In the genomic region with DNA sequence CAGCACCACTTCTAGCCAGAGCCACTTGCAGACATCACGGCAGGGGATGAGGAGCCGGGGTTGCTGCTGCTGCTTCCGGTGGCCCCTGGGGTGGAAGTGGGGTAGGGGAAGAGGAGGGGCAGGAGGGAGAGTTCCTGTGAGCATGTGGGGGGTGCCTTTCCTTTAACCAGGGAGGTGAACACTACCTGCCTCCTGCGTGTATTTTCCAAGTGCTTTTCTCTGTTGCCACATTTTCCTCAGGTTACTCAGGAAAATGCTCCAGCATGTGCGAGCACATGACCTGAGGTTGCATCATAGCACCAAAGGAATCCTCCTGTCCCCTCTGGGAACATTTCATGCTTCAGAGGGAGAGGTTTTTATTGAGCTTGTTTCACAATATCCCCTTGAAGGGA, we compare ENCODE assay signal across 8 cellular contexts. TPM values are rescaled to one million over a fixed set of nuclear protein-coding genes. Genes with fewer than 3 reads are reported as not detected.
A peak's percentile ranks its signal among the peaks of the same experiment; 100 is the strongest.
DNase-seq lines count a peak whose midpoint lies in the region; ATAC-seq and TF ChIP-seq lines count a peak whose summit lies in the region.

No MANE protein-coding gene starts in this region.

- H3K27ac ChIP-seq in brain microvascular endothelial cell (peak overlapping the region; percentile 14), left lung (peak overlapping the region; percentile 77 to 85), thymus (ENCODE audit: low read depth) (peak overlapping the region; percentile 93)

- in situ Hi-C loops in brain microvascular endothelial cell (cut with HindIII; ENCODE audit: low pct_ligation_motif_present, low sequenced_read_pairs), result no loop called here

- 22% methylated on average over 5 of the region's 5 CpGs for WGBS in thymus

- no peak for TF ChIP-seq CTCF in brain microvascular endothelial cell (IDR thresholded peaks at IDR 0.05; ENCODE audit: low read depth, low read length, missing control alignments)
- no peak for TF ChIP-seq CTCF in left lung (IDR thresholded peaks at IDR 0.05)

- H3K4me1 ChIP-seq in left lung, result peaks cover 14 to 39% of the 10 kb centered on the region in 2 donors
- H3K4me1 ChIP-seq in thymus (ENCODE audit: control insufficient read depth, insufficient read depth, low read length), result peaks cover 17% of the 10 kb centered on the region

- DNase-seq in COLO829 (ENCODE audit: low spot score), result peak; percentile 57
- DNase-seq in T-helper 1 cell, result peak; percentile 40 to 76 (median 46)
- DNase-seq in brain microvascular endothelial cell, result peak; percentile 34
- DNase-seq in left lung, result peak in 1 of 2 donors; percentile 83
- DNase-seq in NCI-H226, result no peak
- no peak for DNase-seq in mucosa of gallbladder (ENCODE audit: low spot score)
- DNase-seq in NCI-H510A (lab: John Stamatoyannopoulos, UW), result no peak

- H3K27me3 ChIP-seq in brain microvascular endothelial cell (replicated peaks) (no peaks in the 10 kb centered on the region), left lung (no peaks in the 10 kb centered on the region), thymus (ENCODE audit: control insufficient read depth, insufficient read depth) (no peaks in the 10 kb centered on the region)

- H3K4me3 ChIP-seq in brain microvascular endothelial cell (ENCODE audit: low read depth, low read length) (no peak overlapping the region), left lung (no peak overlapping the region), thymus (ENCODE audit: low read length) (no peak overlapping the region)

- H3K9me3 ChIP-seq in left lung (no peaks in the 10 kb centered on the region), thymus (ENCODE audit: control insufficient read depth) (no peaks in the 10 kb centered on the region)

- H3K36me3 ChIP-seq in brain microvascular endothelial cell (replicated peaks), result peaks cover 35% of the 10 kb centered on the region
- H3K36me3 ChIP-seq in left lung, result peaks cover 0 to 51% of the 10 kb centered on the region in 2 donors
- H3K36me3 ChIP-seq in thymus (ENCODE audit: control insufficient read depth, insufficient read depth), result peaks cover 44% of the 10 kb centered on the region

- ATAC-seq in left lung, result peak; percentile 72

- intact Hi-C loops in left lung (cut with DNase I), result no loop called here

RNA-seq across cellular contexts. Expression of gene SACM1L, which starts 12.2 kb away (rescaled TPM):
- total RNA-seq in left lung (10 to 100 TPM; 58.2 to 69.8 TPM), mucosa of gallbladder (51.8 TPM)
- 58.3 TPM for polyA plus RNA-seq in thymus

Comparison
In these comparisons a context has a peak if more than half of its experiments do, and no peak if none do; other contexts are left out.
1. DNase-seq: peak in COLO829 (single experiment), T-helper 1 cell (5 of 5) and brain microvascular endothelial cell (single experiment); none in NCI-H226 (single experiment), mucosa of gallbladder (single experiment) and NCI-H510A (single experiment).
2. H3K27ac ChIP-seq: peak in every context shown above with its lines; median percentile 93 in thymus; 81 in left lung; 14 in brain microvascular endothelial cell.